ENCODE assay signal across 29 cellular contexts in the genomic region with DNA sequence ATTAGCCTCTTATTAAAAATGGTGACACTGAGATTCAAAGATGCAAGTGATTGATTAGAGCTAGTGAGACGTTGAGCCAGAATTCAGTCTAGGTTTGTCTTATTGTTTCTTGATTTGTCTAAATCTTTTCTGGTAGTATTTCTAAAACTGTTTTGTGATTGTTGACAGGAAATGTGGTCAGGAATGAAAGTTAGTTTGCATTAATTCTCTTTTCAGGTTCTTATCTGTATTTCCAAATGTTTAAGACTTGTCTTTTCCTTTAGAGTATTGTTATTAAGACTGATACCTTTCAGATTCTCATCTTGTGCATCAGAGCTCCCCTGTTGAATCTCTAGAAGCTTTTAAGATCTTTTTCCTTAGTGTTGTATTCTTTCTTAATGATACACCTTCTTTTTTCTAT.
DNase-seq lines count a peak whose midpoint lies in the region; ATAC-seq and TF ChIP-seq lines count a peak whose summit lies in the region.
"Had no signal": no experiment of that assay in that cellular context is flagged by ENCODE, and none has a peak within 500 bp of the region (broad histone marks: within the 10 kb centered on the region; RNA-seq: fewer than 3 reads in every experiment).

No MANE protein-coding gene starts in this region.

- peak overlapping the region; percentile 4 for H3K27ac Mint-ChIP-seq in CD4-positive, alpha-beta T cell
- H3K27ac Mint-ChIP-seq in T-cell, result peak overlapping the region; percentile 3 to 23
- H3K27ac Mint-ChIP-seq: activated CD4-positive, alpha-beta memory T cell treated with anti-CD3 and anti-CD28 coated beads, Interleukin-2, amount 10 ng/mL, durations not matched to agents 7 days and 5 days; activated naive CD8-positive, alpha-beta T cell treated with anti-CD3 and anti-CD28 coated beads for 36 hours; activated T-helper 2 cell treated with anti-CD3 and anti-CD28 coated beads, Interferon-gamma antibody, Interleukin-2, Interleukin-4, amounts not matched to agents 10 μg/mL and 5 μg/mL and 100 μg/mL, durations not matched to agents 14 hours and 24 hours and 36 hours had no signal

- no peak overlapping the region for H3K4me3 Mint-ChIP-seq in CD4-positive, alpha-beta T cell
- no peak overlapping the region for H3K4me3 Mint-ChIP-seq in T-cell
- H3K4me3 Mint-ChIP-seq: activated CD4-positive, alpha-beta memory T cell treated with anti-CD3 and anti-CD28 coated beads, Interleukin-2, amount 10 ng/mL, durations not matched to agents 7 days and 5 days; activated naive CD8-positive, alpha-beta T cell treated with anti-CD3 and anti-CD28 coated beads for 36 hours; effector memory CD8-positive, alpha-beta T cell had no signal

- H3K4me1 Mint-ChIP-seq in CD4-positive, alpha-beta T cell (ENCODE audit: low read depth), result peaks cover 15% of the 10 kb centered on the region
- H3K4me1 Mint-ChIP-seq in T-cell, result peaks cover 15 to 22% (median 15%) of the 10 kb centered on the region in 3 donors

- no peak overlapping the region for H3K27ac ChIP-seq in CD4-positive, alpha-beta T cell (ENCODE audit: low read depth, low read length)
- no peak overlapping the region for H3K27ac ChIP-seq in body of pancreas
- H3K27ac ChIP-seq: A549, cardiac muscle cell, GM23248, tibial nerve had no signal

- H3K4me3 ChIP-seq in body of pancreas, result no peak overlapping the region
- H3K4me3 ChIP-seq: A549, cardiac muscle cell, GM23248, tibial nerve had no signal

- no peaks in the 10 kb centered on the region for H3K9me3 ChIP-seq in CD4-positive, alpha-beta T cell (ENCODE audit: control insufficient read depth, low read length)
- no peaks in the 10 kb centered on the region for H3K9me3 ChIP-seq in body of pancreas
- H3K9me3 ChIP-seq: A549 had no signal

- no peak for TF ChIP-seq CTCF in CD4-positive, alpha-beta T cell (IDR thresholded peaks at IDR 0.05)
- TF ChIP-seq CTCF in body of pancreas (IDR thresholded peaks at IDR 0.05), result no peak

- 81 to 84% methylated on average over 1 of the region's 1 CpG for WGBS in body of pancreas, 2 donors

- H3K36me3 Mint-ChIP-seq in CD4-positive, alpha-beta T cell (ENCODE audit: low read depth), result peaks cover 11% of the 10 kb centered on the region
- H3K36me3 Mint-ChIP-seq in T-cell, result peaks cover 16% of the 10 kb centered on the region

- intact Hi-C loops in CD4-positive, alpha-beta T cell (cut with DNase I, micrococcal nuclease), result no loop called here
- intact Hi-C loops in body of pancreas (cut with DNase I), result no loop called here

- no peaks in the 10 kb centered on the region for H3K36me3 ChIP-seq in body of pancreas (replicated peaks in 1 of 2; ENCODE audit: insufficient read depth in 1 of 2, low read depth in 2 of 2)
- H3K36me3 ChIP-seq: cardiac muscle cell had no signal

- DNase-seq in CD4-positive, alpha-beta T cell, result no peak
- DNase-seq in T-cell (no peak), iPS-NIHi11 (ENCODE audit: low spot score) (no peak), CD1c-positive myeloid dendritic cell (ENCODE audit: extremely low spot score) (no peak), body of pancreas (no peak)
- no peak for DNase-seq in stimulated activated naive CD4-positive, alpha-beta T cell treated with Interleukin-2 at 50 U/mL for 16 hours (lab: John Stamatoyannopoulos, UW)
- DNase-seq: activated CD4-positive, alpha-beta memory T cell treated with anti-CD3 and anti-CD28 coated beads, Interleukin-2, amount 10 ng/mL, durations not matched to agents 7 days and 5 days; activated naive CD8-positive, alpha-beta T cell treated with anti-CD3 and anti-CD28 coated beads for 36 hours; aorta; cortex of kidney; DMS79; effector memory CD8-positive, alpha-beta T cell; foreskin fibroblast; GDM1; GM23248; NCI-H1417; NCI-H2081 treated with DMSO at 0.1 percent for 48 hours; NCI-H345; NCI-H748 treated with DMSO at 0.1 percent for 48 hours; posterior cingulate gyrus; right cardiac atrium; stimulated activated CD4-positive, alpha-beta T cell treated with anti-CD3 and anti-CD28 coated beads, Interleukin-2, amount 100 ng/mL, for 24 hours; T-helper 1 cell had no signal

- CTCF ChIA-PET in CD4-positive, alpha-beta T cell (lab: Charles Lee), result no interaction called here
- CTCF ChIA-PET in T-cell (lab: Charles Lee), result interaction anchor here in 1 of 2 donors (1.1 kb wide), 1 partner anchor 15 kb away, joined by 5 read pairs; no protein-coding TSS in a partner anchor

- no peak for TF ChIP-seq POLR2A in body of pancreas (IDR thresholded peaks at IDR 0.05)

- H3K9me3 Mint-ChIP-seq in CD4-positive, alpha-beta T cell, result no peaks in the 10 kb centered on the region
- H3K9me3 Mint-ChIP-seq in T-cell, result peaks cover 0 to 2% (median 0%) of the 10 kb centered on the region in 3 donors
- H3K9me3 Mint-ChIP-seq: activated CD4-positive, alpha-beta memory T cell treated with anti-CD3 and anti-CD28 coated beads, Interleukin-2, amount 10 ng/mL, durations not matched to agents 7 days and 5 days; activated T-helper 2 cell treated with anti-CD3 and anti-CD28 coated beads, Interferon-gamma antibody, Interleukin-2, Interleukin-4, amounts not matched to agents 10 μg/mL and 5 μg/mL and 100 μg/mL, durations not matched to agents 14 hours and 24 hours and 36 hours; effector memory CD8-positive, alpha-beta T cell had no signal

- POLR2A ChIA-PET in CD4-positive, alpha-beta T cell (lab: Charles Lee), result no interaction called here
- POLR2A ChIA-PET in T-cell (lab: Charles Lee), result no interaction called here

- H3K27me3 Mint-ChIP-seq in CD4-positive, alpha-beta T cell, result no peaks in the 10 kb centered on the region
- H3K27me3 Mint-ChIP-seq in T-cell, result no peaks in the 10 kb centered on the region
- H3K27me3 Mint-ChIP-seq: activated CD4-positive, alpha-beta memory T cell treated with anti-CD3 and anti-CD28 coated beads, Interleukin-2, amount 10 ng/mL, durations not matched to agents 7 days and 5 days; activated naive CD8-positive, alpha-beta T cell treated with anti-CD3 and anti-CD28 coated beads for 36 hours; effector memory CD8-positive, alpha-beta T cell had no signal

- no peak for ATAC-seq in CD4-positive, alpha-beta T cell (ENCODE audit: poor library complexity)
- ATAC-seq in GM18858 (IDR thresholded peaks at IDR 0.05; ENCODE audit: unreplicated experiment) (peak; percentile 45), HG02678 (IDR thresholded peaks at IDR 0.05; ENCODE audit: unreplicated experiment) (peak; percentile 62), T-cell (replicated peaks in 1 of 4) (no peak), body of pancreas (no peak)
- ATAC-seq: A549; effector memory CD8-positive, alpha-beta T cell; right cardiac atrium had no signal

- no peaks in the 10 kb centered on the region for H3K4me1 ChIP-seq in body of pancreas
- H3K4me1 ChIP-seq: A549 had no signal

- H3K27me3 ChIP-seq in CD4-positive, alpha-beta T cell (ENCODE audit: control insufficient read depth, insufficient read depth, low read length), result no peaks in the 10 kb centered on the region
- H3K27me3 ChIP-seq in body of pancreas, result no peaks in the 10 kb centered on the region
- H3K27me3 ChIP-seq: cardiac muscle cell, tibial nerve had no signal

Comparison
In these comparisons a context has a peak if more than half of its experiments do, and no peak if none do; other contexts are left out.
1. ATAC-seq: peak in GM18858 (single experiment) and HG02678 (single experiment); none in CD4-positive, alpha-beta T cell (single experiment), T-cell (0 of 4) and body of pancreas (single experiment).